31 cellular contexts compared by ENCODE assay signal in the genomic region with DNA sequence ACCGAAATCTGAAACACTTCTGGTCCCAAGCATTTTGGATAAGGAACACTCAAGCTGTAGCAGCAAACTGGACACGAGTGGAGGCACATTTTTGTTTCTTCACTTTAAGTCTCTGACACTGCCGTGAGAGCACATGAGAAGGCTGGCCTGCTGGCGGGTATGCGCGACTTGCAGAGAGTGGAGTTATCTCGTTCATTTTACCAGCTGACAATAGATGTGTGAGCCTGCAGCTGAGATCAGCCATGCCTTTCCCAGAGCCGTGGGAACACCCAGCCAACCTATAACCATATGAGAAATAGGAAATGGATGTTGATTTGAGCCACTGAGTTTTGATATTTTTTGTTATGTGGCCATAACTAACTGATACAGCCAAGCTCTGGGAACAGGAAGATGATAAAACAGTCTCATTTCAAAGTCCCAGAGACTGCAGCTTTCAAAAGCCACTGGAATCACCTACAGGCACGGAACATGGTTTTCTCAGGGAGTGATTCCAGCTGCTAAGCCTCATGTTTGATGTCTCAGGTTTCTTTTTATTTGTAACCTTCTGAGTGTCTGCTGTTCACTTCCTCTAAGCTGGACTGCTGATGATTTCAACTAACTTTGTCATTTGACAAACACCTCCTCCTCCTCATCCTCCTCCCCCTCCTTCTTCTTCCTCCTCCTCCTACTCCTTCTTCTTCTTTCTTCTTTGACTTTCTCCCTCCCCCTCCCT. TPM values are rescaled to one million over a fixed set of nuclear protein-coding genes. Genes with fewer than 3 reads are reported as not detected.
DNase-seq lines count a peak whose midpoint lies in the region; ATAC-seq lines count a peak whose summit lies in the region.
"Had no signal": no experiment of that assay in that cellular context is flagged by ENCODE, and none has a peak within 500 bp of the region (broad histone marks: within the 10 kb centered on the region; RNA-seq: fewer than 3 reads in every experiment).

No MANE protein-coding gene starts in this region.

- no peak overlapping the region for H3K18ac ChIP-seq in mesendoderm (ENCODE audit: low read length)

- no peak overlapping the region for H3K23ac ChIP-seq in mesendoderm (ENCODE audit: low read length)

- no peak overlapping the region for H3K56ac ChIP-seq in mesendoderm (ENCODE audit: low read length)

- no peaks in the 10 kb centered on the region for H3K79me1 ChIP-seq in mesendoderm (ENCODE audit: low read length)

- no CpG with 5 or more reads among the region's 9 CpGs for WGBS in mesendoderm (ENCODE audit: extremely low coverage, insufficient coverage, low lambda C conversion rate)

- no peaks in the 10 kb centered on the region for H3K27me3 ChIP-seq in mesendoderm (ENCODE audit: insufficient read depth, low read length, poor library complexity)
- H3K27me3 ChIP-seq: adrenal gland, esophagus muscularis mucosa, foreskin keratinocyte, heart left ventricle, vagina had no signal

- no peak overlapping the region for H3K4me2 ChIP-seq in mesendoderm (ENCODE audit: low read length)
- H3K4me2 ChIP-seq: A549, KMS-11 had no signal

- ATAC-seq in GM18867 (IDR thresholded peaks at IDR 0.05; ENCODE audit: unreplicated experiment) = no peak
- ATAC-seq: A549; activated CD4-positive, CD25-positive, alpha-beta regulatory T cell treated with anti-CD3 and anti-CD28 coated beads, Interleukin-2, amount 50 U/mL, for 24 hours; foreskin keratinocyte; right cardiac atrium; stimulated activated naive CD8-positive, alpha-beta T cell treated with anti-CD3 and anti-CD28 coated beads, Interleukin-15, amount 100 ng/mL, for 72 hours had no signal

- no peak overlapping the region for H3K4ac ChIP-seq in mesendoderm (ENCODE audit: low read depth, low read length)

- DNase-seq in NCI-H510A treated with DMSO at 0.1 percent for 48 hours (lab: John Stamatoyannopoulos, UW) (peak; percentile 21), NCI-H510A (lab: John Stamatoyannopoulos, UW) (no peak), HCEC 1CT (peak; percentile 37), NCI-H69 (lab: John Stamatoyannopoulos, UW) (peak; percentile 15), mesendoderm (peak; percentile 39), GF-D8 (lab: John Stamatoyannopoulos, UW) (no peak)
- no peak for DNase-seq in activated CD8-positive, alpha-beta memory T cell treated with anti-CD3 and anti-CD28 coated beads, Interleukin-2, amount 50 U/mL, for 48 hours
- DNase-seq: activated CD4-positive, alpha-beta memory T cell treated with anti-CD3 and anti-CD28 coated beads for 36 hours; activated naive CD4-positive, alpha-beta T cell treated with Interleukin-2 at 50 U/mL for 16 hours; adrenal gland; Calu3; CD4-positive, CD25-positive, alpha-beta regulatory T cell; central memory CD4-positive, alpha-beta T cell; foreskin keratinocyte; heart left ventricle; kidney; NCI-H146; NCI-H446 treated with DMSO at 0.1 percent for 48 hours; posterior cingulate gyrus; right cardiac atrium; RPMI8226; stimulated activated naive CD8-positive, alpha-beta T cell treated with anti-CD3 and anti-CD28 coated beads, Interleukin-15, amount 100 ng/mL, for 72 hours had no signal

- no peak overlapping the region for H4K8ac ChIP-seq in mesendoderm (ENCODE audit: low read depth, low read length)

- H2BK5ac ChIP-seq in mesendoderm (ENCODE audit: low read length) = no peak overlapping the region

- H3K27ac ChIP-seq in mesendoderm (ENCODE audit: low read depth, low read length) = no peak overlapping the region
- H3K27ac ChIP-seq: A549, adrenal gland, esophagus muscularis mucosa, foreskin keratinocyte, heart left ventricle, KMS-11, neutrophil, thoracic aorta, vagina had no signal

- no peak overlapping the region for H4K5ac ChIP-seq in mesendoderm (ENCODE audit: low read length)

- no peaks in the 10 kb centered on the region for H3K36me3 ChIP-seq in mesendoderm (ENCODE audit: control insufficient read depth, insufficient read depth, low read length)
- H3K36me3 ChIP-seq: adrenal gland, esophagus muscularis mucosa, heart left ventricle, neutrophil, thoracic aorta, vagina had no signal

- H3K4me1 ChIP-seq in mesendoderm (ENCODE audit: control insufficient read depth, low read depth, low read length) = no peaks in the 10 kb centered on the region
- H3K4me1 ChIP-seq: A549, adrenal gland, esophagus muscularis mucosa, foreskin keratinocyte, vagina had no signal

- H3K4me3 ChIP-seq in mesendoderm (ENCODE audit: low read length) = no peak overlapping the region
- H3K4me3 ChIP-seq: A549, adrenal gland, esophagus muscularis mucosa, heart left ventricle, thoracic aorta, vagina had no signal

- H2BK15ac ChIP-seq in mesendoderm (replicated peaks; ENCODE audit: low read depth) = no peak overlapping the region

- H2BK120ac ChIP-seq in mesendoderm (ENCODE audit: low read depth, low read length) = no peak overlapping the region

- no peak overlapping the region for H3K9ac ChIP-seq in mesendoderm (ENCODE audit: low read length)
- H3K9ac ChIP-seq: KMS-11 had no signal

- H2AK5ac ChIP-seq in mesendoderm (ENCODE audit: low read length) = no peak overlapping the region

- no peaks in the 10 kb centered on the region for H3K79me2 ChIP-seq in mesendoderm (ENCODE audit: control insufficient read depth, insufficient read depth, low read length)

RNA-seq across cellular contexts. Expression of a gene that starts 28.6 kb away (rescaled TPM):
- polyA plus RNA-seq in mesendoderm (2013, experiment 1 of 2) = 0.06 TPM
- polyA plus RNA-seq in mesendoderm (2013, experiment 2 of 2) = 0.06 TPM
- polyA plus RNA-seq: CD4-positive, CD25-positive, alpha-beta regulatory T cell; foreskin keratinocyte; liver had no signal

Comparison
In these comparisons a context has a peak if more than half of its experiments do, and no peak if none do; other contexts are left out.
1. DNase-seq: peak in NCI-H510A treated with DMSO at 0.1 percent for 48 hours (single experiment), HCEC 1CT (single experiment), NCI-H69 (single experiment) and mesendoderm (single experiment); none in NCI-H510A (single experiment), GF-D8 (single experiment) and activated CD8-positive, alpha-beta memory T cell treated with anti-CD3 and anti-CD28 coated beads, Interleukin-2, amount 50 U/mL, for 48 hours (single experiment).